8 cellular contexts compared by ENCODE assay signal in the genomic region with DNA sequence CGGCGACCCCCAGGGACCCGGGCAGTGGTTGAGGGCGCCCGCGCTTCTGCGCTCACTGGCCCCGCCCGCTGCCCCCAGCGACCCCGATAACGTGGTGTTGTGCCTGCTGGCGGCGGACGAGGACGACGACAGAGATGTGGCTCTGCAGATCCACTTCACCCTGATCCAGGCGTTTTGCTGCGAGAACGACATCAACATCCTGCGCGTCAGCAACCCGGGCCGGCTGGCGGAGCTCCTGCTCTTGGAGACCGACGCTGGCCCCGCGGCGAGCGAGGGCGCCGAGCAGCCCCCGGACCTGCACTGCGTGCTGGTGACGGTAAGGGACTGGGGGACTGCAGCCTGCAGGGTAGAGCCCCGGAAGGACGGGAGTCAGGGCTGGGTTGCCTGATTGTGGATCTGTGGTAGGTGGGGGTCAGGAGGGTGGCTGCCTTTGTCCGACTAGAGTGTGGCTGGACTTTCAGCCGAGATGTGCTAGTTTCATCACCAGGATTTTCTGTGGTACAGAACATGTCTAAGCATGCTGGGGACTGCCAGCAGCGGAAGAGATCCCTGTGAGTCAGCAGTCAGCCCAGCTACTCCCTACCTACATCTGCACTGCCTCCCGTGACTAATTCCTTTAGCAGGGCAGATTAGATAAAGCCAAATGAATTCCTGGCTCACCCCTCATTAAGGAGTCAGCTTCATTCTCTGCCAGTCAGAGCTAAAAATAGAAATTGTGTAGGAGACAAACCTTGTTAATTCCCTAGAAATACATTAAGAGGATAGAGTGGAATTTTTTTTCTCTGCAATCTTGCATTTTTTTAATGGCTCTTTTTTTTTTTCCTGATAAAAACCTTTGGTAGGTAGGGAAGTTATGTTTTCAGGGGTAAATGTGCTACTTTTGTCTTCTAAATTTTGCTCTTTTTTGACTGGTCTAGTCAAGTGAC. TPM values are rescaled to one million over a fixed set of nuclear protein-coding genes. Genes with fewer than 3 reads are reported as not detected.
DNase-seq lines count a peak whose midpoint lies in the region; ATAC-seq, FAIRE-seq and TF ChIP-seq lines count a peak whose summit lies in the region.

No MANE protein-coding gene starts in this region.

- ATAC-seq in HG02763 (IDR thresholded peaks at IDR 0.05; ENCODE audit: unreplicated experiment) = peak; percentile 30

- H3K4me3 ChIP-seq in right atrium auricular region (peak overlapping the region; percentile 69 to 83), prostate gland (peak overlapping the region; percentile 70 to 71)

- peak; percentile 77 for TF ChIP-seq POLR2A in GM12892 (IDR thresholded peaks at IDR 0.05; ENCODE audit: low read depth, low read length)
- peak; percentile 32 for TF ChIP-seq POLR2A in prostate gland (IDR thresholded peaks at IDR 0.05)

- no peak for TF ChIP-seq CTCF in right atrium auricular region (IDR thresholded peaks at IDR 0.05)
- TF ChIP-seq CTCF in prostate gland (IDR thresholded peaks at IDR 0.05) = peak in 1 of 4 experiments; percentile 8

- H3K27me3 ChIP-seq in right atrium auricular region = no peaks in the 10 kb centered on the region
- H3K27me3 ChIP-seq in prostate gland (replicated peaks; ENCODE audit: insufficient read depth) = no peaks in the 10 kb centered on the region

- intact Hi-C loops in prostate gland (cut with DNase I) = loop anchor here (5.0 to 10.0 kb wide), 4 partner anchors 66 to 149 kb away; partner anchors contain the start of gene GNG12

- DNase-seq in GM12892 (ENCODE audit: insufficient read length) (peak; percentile 34), NCI-H1417 (lab: John Stamatoyannopoulos, UW) (peak; percentile 71 to 87 (median 85)), T-helper 1 cell (peak; percentile 29 to 81 (median 50)), amygdala (lab: John Stamatoyannopoulos, UW) (peak in 49 of 56 donors; percentile 12 to 72 (median 48)), right atrium auricular region (ENCODE audit: low spot score) (peak; percentile 90), prostate gland (ENCODE audit: low spot score) (peak; percentile 88), cerebellum (ENCODE audit: low spot score) (no peak)

- H3K4me1 ChIP-seq in right atrium auricular region (peaks cover 0 to 19% of the 10 kb centered on the region in 2 donors), prostate gland (replicated peaks) (no peaks in the 10 kb centered on the region)

- peaks cover 15% of the 10 kb centered on the region for H3K36me3 ChIP-seq in right atrium auricular region
- no peaks in the 10 kb centered on the region for H3K36me3 ChIP-seq in prostate gland

- FAIRE-seq in GM12892 (lab: Jason Lieb, UNC) = peak; percentile 86

- H3K27ac ChIP-seq in right atrium auricular region (peak overlapping the region; percentile 97 to 98), prostate gland (peak overlapping the region; percentile 84 to 91)

- under 1% methylated on average over 34 of the region's 42 CpGs for WGBS in prostate gland

- no peaks in the 10 kb centered on the region for H3K9me3 ChIP-seq in right atrium auricular region
- no peaks in the 10 kb centered on the region for H3K9me3 ChIP-seq in prostate gland

RNA-seq across cellular contexts. Expression of gene GADD45A, which starts 1.5 kb away (rescaled TPM):
- 44.4 TPM for polyA plus RNA-seq in GM12892 (2012; ENCODE audit: missing spikeins)
- total RNA-seq in right atrium auricular region (10 to 100 TPM; 25.3 to 26.6 TPM), prostate gland (10 to 100 TPM; 28.9 to 43.9 TPM), cerebellum (6.2 TPM)
